ENCODE assay signal across 9 cellular contexts in the genomic region with DNA sequence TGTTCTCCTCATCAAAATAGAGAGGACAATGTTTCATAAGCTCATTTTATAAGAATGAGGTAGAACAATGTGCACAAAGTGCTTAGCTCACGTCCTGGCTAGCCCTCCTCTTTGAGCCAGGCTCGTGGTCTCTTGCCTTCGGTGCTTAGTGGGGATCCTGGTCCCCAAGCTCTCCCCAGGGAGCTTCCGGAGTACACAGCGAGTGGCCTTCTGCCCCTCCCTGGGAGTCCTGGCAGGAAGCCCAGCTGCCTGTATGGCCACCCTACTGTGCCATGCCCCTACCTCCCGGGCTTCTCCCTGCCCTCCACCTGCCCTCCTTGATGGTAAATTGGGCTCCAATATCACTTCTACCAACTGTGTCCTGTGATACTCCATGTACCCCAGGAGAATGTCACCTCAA. TPM values are rescaled to one million over a fixed set of nuclear protein-coding genes. Genes with fewer than 3 reads are reported as not detected.
A peak's percentile ranks its signal among the peaks of the same experiment; 100 is the strongest.
DNase-seq lines count a peak whose midpoint lies in the region; ATAC-seq and TF ChIP-seq lines count a peak whose summit lies in the region.
"Had no signal": no experiment of that assay in that cellular context is flagged by ENCODE, and none has a peak within 500 bp of the region (broad histone marks: within the 10 kb centered on the region; RNA-seq: fewer than 3 reads in every experiment).

No MANE protein-coding gene starts in this region.

- H3K36me3 Mint-ChIP-seq in activated CD4-positive, alpha-beta memory T cell treated with anti-CD3 and anti-CD28 coated beads, Interleukin-2, amount 10 ng/mL, durations not matched to agents 7 days and 5 days (ENCODE audit: low read depth) = peaks cover 77% of the 10 kb centered on the region

- ATAC-seq in GM21528 (IDR thresholded peaks at IDR 0.05; ENCODE audit: low FRiP score, unreplicated experiment) (no peak), GM21447 (IDR thresholded peaks at IDR 0.05; ENCODE audit: unreplicated experiment) (no peak)

- peak overlapping the region; percentile 69 to 90 (median 79) for H3K9ac ChIP-seq in BLaER1 treated with 17β-estradiol and CSF1 and Interleukin-3, amounts not matched to agents 10 nM and 100 nM

- H3K4me3 Mint-ChIP-seq in activated CD4-positive, alpha-beta memory T cell treated with anti-CD3 and anti-CD28 coated beads, Interleukin-2, amount 10 ng/mL, durations not matched to agents 7 days and 5 days = peak overlapping the region; percentile 99
- H3K4me3 Mint-ChIP-seq: endodermal cell had no signal

- no peak for TF ChIP-seq CTCF in GM12875 (IDR thresholded peaks at IDR 0.05; ENCODE audit: borderline replicate concordance, insufficient read depth, low read depth, low read length)

- peak overlapping the region; percentile 50 to 82 (median 60) for H3K4me3 ChIP-seq in BLaER1 treated with 17β-estradiol and CSF1 and Interleukin-3, amounts not matched to agents 10 nM and 100 nM
- H3K4me3 ChIP-seq in GM12875 (ENCODE audit: low read depth, low read length) (peak overlapping the region; percentile 67), mononuclear cell (ENCODE audit: low read length) (peak overlapping the region; percentile 60)

- H3K9me3 ChIP-seq in BLaER1 treated with 17β-estradiol and CSF1 and Interleukin-3, amounts not matched to agents 10 nM and 100 nM (replicated peaks in 1 of 11) = no peaks in the 10 kb centered on the region
- H3K9me3 ChIP-seq in mononuclear cell (ENCODE audit: low read depth, low read length) = no peaks in the 10 kb centered on the region

- peak overlapping the region; percentile 96 for H3K27ac Mint-ChIP-seq in activated CD4-positive, alpha-beta memory T cell treated with anti-CD3 and anti-CD28 coated beads, Interleukin-2, amount 10 ng/mL, durations not matched to agents 7 days and 5 days
- H3K27ac Mint-ChIP-seq: endodermal cell had no signal

- POLR2A ChIA-PET in activated CD4-positive, alpha-beta memory T cell treated with anti-CD3 and anti-CD28 coated beads, Interleukin-2, amount 10 ng/mL, durations not matched to agents 7 days and 5 days (lab: Charles Lee) = interaction anchor here (0.6 to 26.2 kb wide), 24 partner anchors 4 to 488 kb away, joined by 3 to 517 read pairs (median 6); a partner anchor contains a TSS

- peaks cover 27 to 60% (median 52%) of the 10 kb centered on the region in 11 experiments for H3K36me3 ChIP-seq in BLaER1 treated with 17β-estradiol and CSF1 and Interleukin-3, amounts not matched to agents 10 nM and 100 nM

- peak overlapping the region; percentile 85 to 100 (median 94) for H3K4me2 ChIP-seq in BLaER1 treated with 17β-estradiol and CSF1 and Interleukin-3, amounts not matched to agents 10 nM and 100 nM

- no peaks in the 10 kb centered on the region for H3K27me3 ChIP-seq in BLaER1 treated with 17β-estradiol and CSF1 and Interleukin-3, amounts not matched to agents 10 nM and 100 nM
- H3K27me3 ChIP-seq in mononuclear cell (ENCODE audit: insufficient read depth, low read length) = no peaks in the 10 kb centered on the region

- peak overlapping the region; percentile 77 to 93 (median 88) for H3K27ac ChIP-seq in BLaER1 treated with 17β-estradiol and CSF1 and Interleukin-3, amounts not matched to agents 10 nM and 100 nM

- H3K4me1 ChIP-seq in BLaER1 treated with 17β-estradiol and CSF1 and Interleukin-3, amounts not matched to agents 10 nM and 100 nM = peaks cover 89 to 94% (median 92%) of the 10 kb centered on the region in 10 experiments
- H3K4me1 ChIP-seq in mononuclear cell (ENCODE audit: insufficient read depth, low read length) = peaks cover 65% of the 10 kb centered on the region

- H3K4me1 Mint-ChIP-seq in activated CD4-positive, alpha-beta memory T cell treated with anti-CD3 and anti-CD28 coated beads, Interleukin-2, amount 10 ng/mL, durations not matched to agents 7 days and 5 days = peaks cover 76% of the 10 kb centered on the region
- H3K4me1 Mint-ChIP-seq: endodermal cell had no signal

- H3K9me3 Mint-ChIP-seq in activated CD4-positive, alpha-beta memory T cell treated with anti-CD3 and anti-CD28 coated beads, Interleukin-2, amount 10 ng/mL, durations not matched to agents 7 days and 5 days = no peaks in the 10 kb centered on the region
- H3K9me3 Mint-ChIP-seq: endodermal cell had no signal

- CTCF ChIA-PET in activated CD4-positive, alpha-beta memory T cell treated with anti-CD3 and anti-CD28 coated beads, Interleukin-2, amount 10 ng/mL, durations not matched to agents 7 days and 5 days (lab: Charles Lee) = interaction anchor here (0.8 to 7.1 kb wide), 6 partner anchors 8 to 158 kb away, joined by 3 to 88 read pairs (median 4); a partner anchor contains a TSS

- H4K20me1 ChIP-seq in BLaER1 treated with 17β-estradiol and CSF1 and Interleukin-3, amounts not matched to agents 10 nM and 100 nM = peaks cover 0 to 38% (median 21%) of the 10 kb centered on the region in 11 experiments; a peak in 17 of 22 replicates

- H3K27me3 Mint-ChIP-seq in activated CD4-positive, alpha-beta memory T cell treated with anti-CD3 and anti-CD28 coated beads, Interleukin-2, amount 10 ng/mL, durations not matched to agents 7 days and 5 days = no peaks in the 10 kb centered on the region

- DNase-seq in activated CD4-positive, alpha-beta memory T cell treated with anti-CD3 and anti-CD28 coated beads, Interleukin-2, amount 10 ng/mL, durations not matched to agents 7 days and 5 days = no peak
- no peak for DNase-seq in hepatic stellate cell (ENCODE audit: low spot score)
- DNase-seq in AG08396 (ENCODE audit: low spot score) = no peak
- DNase-seq: endodermal cell had no signal

RNA-seq across cellular contexts. Expression of a gene that starts 0.9 kb away (rescaled TPM):
- total RNA-seq in activated CD4-positive, alpha-beta memory T cell treated with anti-CD3 and anti-CD28 coated beads, Interleukin-2, amount 10 ng/mL, durations not matched to agents 7 days and 5 days = 100 to 1,000 TPM; 572 to 576 TPM
- 180 TPM for total RNA-seq in mononuclear cell

RNA-seq across cellular contexts. Expression of a gene that starts 22.0 kb away (rescaled TPM):
- 100 to 1,000 TPM; 130 to 134 TPM for total RNA-seq in activated CD4-positive, alpha-beta memory T cell treated with anti-CD3 and anti-CD28 coated beads, Interleukin-2, amount 10 ng/mL, durations not matched to agents 7 days and 5 days
- total RNA-seq in mononuclear cell = 35.7 TPM
